29 cellular contexts compared by ENCODE assay signal in the genomic region with DNA sequence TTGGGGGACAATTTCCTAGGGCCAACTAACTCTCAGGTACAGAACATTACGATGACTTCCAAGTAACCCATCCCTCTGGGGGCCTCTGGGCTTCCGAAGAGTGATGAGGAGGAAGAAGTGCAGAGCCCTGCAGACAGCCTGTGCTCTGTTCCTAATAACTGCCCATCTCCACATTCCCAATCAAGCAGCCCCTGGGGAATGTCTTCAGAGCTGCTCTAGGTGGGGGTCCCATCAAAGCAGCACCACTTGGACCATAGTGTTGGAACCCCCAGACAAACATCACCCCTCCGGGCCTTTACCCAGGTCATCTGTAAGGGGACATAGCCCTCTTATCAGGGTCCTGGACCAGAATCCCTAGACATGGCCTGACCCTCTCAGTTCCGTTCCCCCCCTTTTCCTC.
"Had no signal": no experiment of that assay in that cellular context is flagged by ENCODE, and none has a peak within 500 bp of the region (broad histone marks: within the 10 kb centered on the region; RNA-seq: fewer than 3 reads in every experiment).

No MANE protein-coding gene starts in this region.

- H3K27ac Mint-ChIP-seq: activated B cell treated with CpG ODN at 0.5 μM for 24 hours; activated naive CD4-positive, alpha-beta T cell treated with anti-CD3 and anti-CD28 coated beads for 36 hours; activated naive CD4-positive, alpha-beta T cell treated with anti-CD3 and anti-CD28 coated beads, Interleukin-2, amount 50 U/mL, for 24 hours; activated naive CD8-positive, alpha-beta T cell treated with anti-CD3 and anti-CD28 coated beads for 36 hours; activated naive CD8-positive, alpha-beta T cell treated with anti-CD3 and anti-CD28 coated beads, Interleukin-2, amount 50 U/mL, for 24 hours; activated T-helper 1 cell treated with anti-CD3 and anti-CD28 coated beads, Interleukin-12 subunit alpha, Interleukin-12 subunit beta, Interleukin-2, Interleukin-4 antibody, amounts not matched to agents 30 ng/mL and 10 ng/mL and 1 ng/mL, durations not matched to agents 14 hours and 24 hours and 36 hours; activated T-helper 2 cell treated with anti-CD3 and anti-CD28 coated beads, Interferon-gamma antibody, Interleukin-2, Interleukin-4, amounts not matched to agents 10 μg/mL and 5 μg/mL and 100 μg/mL, durations not matched to agents 14 hours and 24 hours and 36 hours; endodermal cell; T-helper 17 cell; T-helper 2 cell treated with Interferon-gamma antibody and Interleukin-4, amounts not matched to agents 5 μg/mL and 100 μg/mL, for 36 hours had no signal

- H3K27ac ChIP-seq: adrenal gland, body of pancreas, WERI-Rb-1 had no signal

- ATAC-seq: activated CD4-positive, CD25-positive, alpha-beta regulatory T cell treated with anti-CD3 and anti-CD28 coated beads, Interleukin-2, amount 50 U/mL, for 24 hours; activated naive CD8-positive, alpha-beta T cell treated with anti-CD3 and anti-CD28 coated beads, Interleukin-2, amount 50 U/mL, for 24 hours; body of pancreas; esophagus mucosa; T-helper 17 cell had no signal

- H3K4me3 ChIP-seq: adrenal gland, body of pancreas had no signal

- H3K9me3 ChIP-seq: adrenal gland, body of pancreas had no signal

- H3K36me3 Mint-ChIP-seq: activated naive CD4-positive, alpha-beta T cell treated with anti-CD3 and anti-CD28 coated beads, Interleukin-2, amount 50 U/mL, for 24 hours; activated naive CD8-positive, alpha-beta T cell treated with anti-CD3 and anti-CD28 coated beads for 36 hours had no signal

- H3K4me1 Mint-ChIP-seq: activated B cell treated with CpG ODN at 0.5 μM for 24 hours; activated naive CD4-positive, alpha-beta T cell treated with anti-CD3 and anti-CD28 coated beads, Interleukin-2, amount 50 U/mL, for 24 hours; activated naive CD8-positive, alpha-beta T cell treated with anti-CD3 and anti-CD28 coated beads for 36 hours; activated naive CD8-positive, alpha-beta T cell treated with anti-CD3 and anti-CD28 coated beads, Interleukin-2, amount 50 U/mL, for 24 hours; endodermal cell had no signal

- H3K36me3 ChIP-seq: adrenal gland, WERI-Rb-1 had no signal

- DNase-seq: activated B cell treated with CpG ODN at 0.5 μM for 24 hours; activated CD4-positive, alpha-beta T cell treated with anti-CD3 and anti-CD28 coated beads for 48 hours; activated CD4-positive, alpha-beta T cell treated with anti-CD3 and anti-CD28 coated beads, Interleukin-2, amount 50 U/mL, for 1 hour; activated CD4-positive, alpha-beta T cell treated with anti-CD3 and anti-CD28 coated beads, Interleukin-2, amount 50 U/mL, for 48 hours; activated CD8-positive, alpha-beta memory T cell treated with anti-CD3 and anti-CD28 coated beads, Interleukin-2, amount 50 U/mL, for 4 hours; activated effector memory CD4-positive, alpha-beta T cell treated with anti-CD3 and anti-CD28 coated beads, Interleukin-2, amount 50 U/mL, for 16 hours; activated naive CD4-positive, alpha-beta T cell treated with anti-CD3 and anti-CD28 coated beads for 36 hours; activated naive CD8-positive, alpha-beta T cell treated with anti-CD3 and anti-CD28 coated beads for 36 hours; activated naive CD8-positive, alpha-beta T cell treated with anti-CD3 and anti-CD28 coated beads, Interleukin-2, amount 50 U/mL, for 24 hours; activated T-cell treated with anti-CD3 and anti-CD28 coated beads, Interleukin-2, amount 50 U/mL, for 1 hour; activated T-cell treated with anti-CD3 and anti-CD28 coated beads, Interleukin-2, amount 50 U/mL, for 48 hours; adrenal gland; amygdala; aorta; body of pancreas; caudate nucleus; effector memory CD4-positive, alpha-beta T cell; endodermal cell; foreskin fibroblast; T-helper 1 cell; T-helper 17 cell; T1000; WERI-Rb-1 had no signal

- H3K27me3 ChIP-seq: body of pancreas had no signal

- H3K4me3 Mint-ChIP-seq: activated B cell treated with CpG ODN at 0.5 μM for 24 hours; activated naive CD4-positive, alpha-beta T cell treated with anti-CD3 and anti-CD28 coated beads for 36 hours; activated naive CD4-positive, alpha-beta T cell treated with anti-CD3 and anti-CD28 coated beads, Interleukin-2, amount 50 U/mL, for 24 hours; activated naive CD8-positive, alpha-beta T cell treated with anti-CD3 and anti-CD28 coated beads for 36 hours; activated naive CD8-positive, alpha-beta T cell treated with anti-CD3 and anti-CD28 coated beads, Interleukin-2, amount 50 U/mL, for 24 hours; activated T-helper 1 cell treated with anti-CD3 and anti-CD28 coated beads, Interleukin-12 subunit alpha, Interleukin-12 subunit beta, Interleukin-2, Interleukin-4 antibody, amounts not matched to agents 30 ng/mL and 10 ng/mL and 1 ng/mL, durations not matched to agents 14 hours and 24 hours and 36 hours; endodermal cell; T-helper 17 cell; T-helper 2 cell treated with Interferon-gamma antibody and Interleukin-4, amounts not matched to agents 5 μg/mL and 100 μg/mL, for 36 hours had no signal

- H3K4me1 ChIP-seq: adrenal gland, body of pancreas had no signal

- H3K9me3 Mint-ChIP-seq: activated naive CD4-positive, alpha-beta T cell treated with anti-CD3 and anti-CD28 coated beads for 36 hours; activated naive CD4-positive, alpha-beta T cell treated with anti-CD3 and anti-CD28 coated beads, Interleukin-2, amount 50 U/mL, for 24 hours; activated T-helper 2 cell treated with anti-CD3 and anti-CD28 coated beads, Interferon-gamma antibody, Interleukin-2, Interleukin-4, amounts not matched to agents 10 μg/mL and 5 μg/mL and 100 μg/mL, durations not matched to agents 14 hours and 24 hours and 36 hours; T-helper 2 cell treated with Interferon-gamma antibody and Interleukin-4, amounts not matched to agents 5 μg/mL and 100 μg/mL, for 36 hours had no signal
